ENCODE assay signal across 14 cellular contexts in genomic region chr10:46549171-46550075, GRCh38. TPM values are rescaled to one million over a fixed set of nuclear protein-coding genes. Genes with fewer than 3 reads are reported as not detected.
DNase-seq lines count a peak whose midpoint lies in the region; ATAC-seq and TF ChIP-seq lines count a peak whose summit lies in the region.
"Had no signal": no experiment of that assay in that cellular context is flagged by ENCODE, and none has a peak within 500 bp of the region (broad histone marks: within the 10 kb centered on the region; RNA-seq: fewer than 3 reads in every experiment).

No MANE protein-coding gene starts in this region.

- WGBS in lower leg skin, 2 donors = 86 to 89% methylated on average over 31 of the region's 31 CpGs
- WGBS in suprapubic skin = 83% methylated on average over 25 of the region's 31 CpGs

- intact Hi-C loops in activated CD8-positive, alpha-beta T cell treated with anti-CD3 and anti-CD28 coated beads for 36 hours (cut with micrococcal nuclease) = no loop called here
- intact Hi-C loops in lower leg skin (cut with DNase I; ENCODE audit: low total_unique reads) = no loop called here
- intact Hi-C loops in OCI-LY7 (cut with micrococcal nuclease; ENCODE audit: unreplicated experiment) = no loop called here

- no peaks in the 10 kb centered on the region for H3K79me2 ChIP-seq in OCI-LY7 (ENCODE audit: insufficient read depth, low read depth, low read length)

- H3K4me1 ChIP-seq in suprapubic skin = peaks cover 21% of the 10 kb centered on the region
- H3K4me1 ChIP-seq in OCI-LY7 (ENCODE audit: insufficient read depth, low read length, poor library complexity, severe bottlenecking) = no peaks in the 10 kb centered on the region
- H3K4me1 ChIP-seq: uterus had no signal

- H2AFZ ChIP-seq in OCI-LY7 (ENCODE audit: low read length) = no peak overlapping the region

- H3K27me3 Mint-ChIP-seq in activated CD8-positive, alpha-beta T cell treated with anti-CD3 and anti-CD28 coated beads, Interleukin-2, amount 10 ng/mL, durations not matched to agents 7 days and 5 days (ENCODE audit: low read depth) = peaks cover 3% of the 10 kb centered on the region
- no peaks in the 10 kb centered on the region for H3K27me3 Mint-ChIP-seq in activated CD8-positive, alpha-beta T cell treated with anti-CD3 and anti-CD28 coated beads for 36 hours

- H3K9me2 ChIP-seq in OCI-LY7 (ENCODE audit: insufficient read depth, low read length) = no peaks in the 10 kb centered on the region

- peaks cover 3% of the 10 kb centered on the region for H3K27me3 ChIP-seq in suprapubic skin
- H3K27me3 ChIP-seq: uterus had no signal

- CTCF ChIA-PET in activated CD8-positive, alpha-beta T cell treated with anti-CD3 and anti-CD28 coated beads, Interleukin-2, amount 10 ng/mL, durations not matched to agents 7 days and 5 days (lab: Charles Lee) = no interaction called here
- CTCF ChIA-PET in activated CD8-positive, alpha-beta T cell treated with anti-CD3 and anti-CD28 coated beads for 36 hours (lab: Charles Lee) = interaction anchor here (1.3 kb wide), 1 partner anchor 9 kb away, joined by 3 read pairs; no protein-coding TSS in a partner anchor
- CTCF ChIA-PET in OCI-LY7 (lab: Charles Lee; ENCODE audit: unreplicated experiment) = no interaction called here

- H3K9me3 ChIP-seq in suprapubic skin = no peaks in the 10 kb centered on the region
- no peaks in the 10 kb centered on the region for H3K9me3 ChIP-seq in OCI-LY7 (ENCODE audit: low read length)
- H3K9me3 ChIP-seq: uterus had no signal

- H3K27ac ChIP-seq in suprapubic skin = no peak overlapping the region
- H3K27ac ChIP-seq in OCI-LY7 (ENCODE audit: low read depth, low read length, poor library complexity, severe bottlenecking) = no peak overlapping the region
- H3K27ac ChIP-seq: uterus had no signal

- TF ChIP-seq EP300 in suprapubic skin (IDR thresholded peaks at IDR 0.05) = no peak

- H3K36me3 ChIP-seq in suprapubic skin = no peaks in the 10 kb centered on the region
- H3K36me3 ChIP-seq in OCI-LY7 (ENCODE audit: insufficient read depth, low read length) = no peaks in the 10 kb centered on the region
- H3K36me3 ChIP-seq: uterus had no signal

- no peak for TF ChIP-seq CTCF in activated CD8-positive, alpha-beta T cell treated with anti-CD3 and anti-CD28 coated beads for 36 hours (IDR thresholded peaks at IDR 0.05)
- no peak for TF ChIP-seq CTCF in lower leg skin (IDR thresholded peaks at IDR 0.05)
- TF ChIP-seq CTCF in suprapubic skin (IDR thresholded peaks at IDR 0.05) = no peak
- no peak for TF ChIP-seq CTCF in OCI-LY7 (conservative IDR thresholded peaks at IDR 0.05; ENCODE audit: low read length)

- no peak overlapping the region for H3K4me2 ChIP-seq in OCI-LY7 (ENCODE audit: low read length)
- H3K4me2 ChIP-seq: smooth muscle cell had no signal

- no peaks in the 10 kb centered on the region for H3K9me3 Mint-ChIP-seq in activated CD8-positive, alpha-beta T cell treated with anti-CD3 and anti-CD28 coated beads, Interleukin-2, amount 10 ng/mL, durations not matched to agents 7 days and 5 days (ENCODE audit: insufficient read depth)
- no peaks in the 10 kb centered on the region for H3K9me3 Mint-ChIP-seq in activated CD8-positive, alpha-beta T cell treated with anti-CD3 and anti-CD28 coated beads for 36 hours
- H3K9me3 Mint-ChIP-seq: T-helper 1 cell treated with Interleukin-12 subunit alpha and Interleukin-12 subunit beta and Interleukin-4 antibody, amounts not matched to agents 30 μg/mL and 1 μg/mL, for 36 hours had no signal

- H3K27ac Mint-ChIP-seq in activated CD8-positive, alpha-beta T cell treated with anti-CD3 and anti-CD28 coated beads, Interleukin-2, amount 10 ng/mL, durations not matched to agents 7 days and 5 days = no peak overlapping the region
- no peak overlapping the region for H3K27ac Mint-ChIP-seq in activated CD8-positive, alpha-beta T cell treated with anti-CD3 and anti-CD28 coated beads for 36 hours
- H3K27ac Mint-ChIP-seq: T-helper 1 cell treated with Interleukin-12 subunit alpha and Interleukin-12 subunit beta and Interleukin-4 antibody, amounts not matched to agents 30 μg/mL and 1 μg/mL, for 36 hours had no signal

- POLR2A ChIA-PET in activated CD8-positive, alpha-beta T cell treated with anti-CD3 and anti-CD28 coated beads, Interleukin-2, amount 10 ng/mL, durations not matched to agents 7 days and 5 days (lab: Charles Lee) = no interaction called here
- POLR2A ChIA-PET in activated CD8-positive, alpha-beta T cell treated with anti-CD3 and anti-CD28 coated beads for 36 hours (lab: Charles Lee) = no interaction called here
- POLR2A ChIA-PET in OCI-LY7 (lab: Charles Lee) = no interaction called here

- no TSS peak for BruUV-seq in OCI-LY7 (replicated peaks; lab: Mats Ljungman, UMichigan)

- DNase-seq in activated CD8-positive, alpha-beta T cell treated with anti-CD3 and anti-CD28 coated beads, Interleukin-2, amount 10 ng/mL, durations not matched to agents 7 days and 5 days = peak; percentile 17
- no peak for DNase-seq in activated CD8-positive, alpha-beta T cell treated with anti-CD3 and anti-CD28 coated beads for 36 hours
- peak; percentile 22 for DNase-seq in activated naive CD4-positive, alpha-beta T cell treated with anti-CD3 and anti-CD28 coated beads, Interleukin-2, amount 50 U/mL, for 16 hours
- DNase-seq in lower leg skin (ENCODE audit: low spot score in 2 of 2) = peak; percentile 18 to 88
- peak; percentile 71 to 86 for DNase-seq in suprapubic skin (ENCODE audit: low spot score in 2 of 2)
- DNase-seq in OCI-LY7 (ENCODE audit: low spot score) = no peak
- DNase-seq: ACHN; activated CD4-positive, alpha-beta T cell treated with anti-CD3 and anti-CD28 coated beads, Interleukin-2, amount 50 U/mL, for 1 hour; dermis blood vessel endothelial cell had no signal

- no peaks in the 10 kb centered on the region for H4K20me1 ChIP-seq in OCI-LY7 (ENCODE audit: insufficient read depth, low read length)

- ATAC-seq in activated CD8-positive, alpha-beta T cell treated with anti-CD3 and anti-CD28 coated beads, Interleukin-2, amount 10 ng/mL, durations not matched to agents 7 days and 5 days = no peak
- no peak for ATAC-seq in activated CD8-positive, alpha-beta T cell treated with anti-CD3 and anti-CD28 coated beads for 36 hours
- ATAC-seq in HG02610 (IDR thresholded peaks at IDR 0.05; ENCODE audit: unreplicated experiment) = no peak
- no peak for ATAC-seq in HG03520 (IDR thresholded peaks at IDR 0.05; ENCODE audit: unreplicated experiment)

- H3K4me3 ChIP-seq in lower leg skin (ENCODE audit: low read depth, poor library complexity, severe bottlenecking) = no peak overlapping the region
- no peak overlapping the region for H3K4me3 ChIP-seq in suprapubic skin
- no peak overlapping the region for H3K4me3 ChIP-seq in OCI-LY7 (ENCODE audit: low read depth, low read length, poor library complexity, severe bottlenecking)
- H3K4me3 ChIP-seq: smooth muscle cell, uterus had no signal

- no peak for TF ChIP-seq POLR2A in lower leg skin (IDR thresholded peaks at IDR 0.05)
- TF ChIP-seq POLR2A in suprapubic skin (IDR thresholded peaks at IDR 0.05) = no peak

- no peaks in the 10 kb centered on the region for H3K4me1 Mint-ChIP-seq in activated CD8-positive, alpha-beta T cell treated with anti-CD3 and anti-CD28 coated beads, Interleukin-2, amount 10 ng/mL, durations not matched to agents 7 days and 5 days (ENCODE audit: low read depth)
- H3K4me1 Mint-ChIP-seq in activated CD8-positive, alpha-beta T cell treated with anti-CD3 and anti-CD28 coated beads for 36 hours (ENCODE audit: low read depth) = no peaks in the 10 kb centered on the region

- no peaks in the 10 kb centered on the region for H3K36me3 Mint-ChIP-seq in activated CD8-positive, alpha-beta T cell treated with anti-CD3 and anti-CD28 coated beads, Interleukin-2, amount 10 ng/mL, durations not matched to agents 7 days and 5 days (ENCODE audit: low read depth)
- H3K36me3 Mint-ChIP-seq in activated CD8-positive, alpha-beta T cell treated with anti-CD3 and anti-CD28 coated beads for 36 hours (ENCODE audit: low read depth) = no peaks in the 10 kb centered on the region

- no peak overlapping the region for H3K4me3 Mint-ChIP-seq in activated CD8-positive, alpha-beta T cell treated with anti-CD3 and anti-CD28 coated beads, Interleukin-2, amount 10 ng/mL, durations not matched to agents 7 days and 5 days
- H3K4me3 Mint-ChIP-seq in activated CD8-positive, alpha-beta T cell treated with anti-CD3 and anti-CD28 coated beads for 36 hours = no peak overlapping the region
- H3K4me3 Mint-ChIP-seq: T-helper 1 cell treated with Interleukin-12 subunit alpha and Interleukin-12 subunit beta and Interleukin-4 antibody, amounts not matched to agents 30 μg/mL and 1 μg/mL, for 36 hours had no signal

RNA-seq across cellular contexts. Expression of gene GPRIN2, which starts 7.0 kb away (rescaled TPM):
- not detected for total RNA-seq in activated CD8-positive, alpha-beta T cell treated with anti-CD3 and anti-CD28 coated beads, Interleukin-2, amount 10 ng/mL, durations not matched to agents 7 days and 5 days
- total RNA-seq in activated CD8-positive, alpha-beta T cell treated with anti-CD3 and anti-CD28 coated beads for 36 hours = not detected
- total RNA-seq in lower leg skin (100 to 1,000 TPM in 1 of 4 donors, 10 to 100 TPM in 3; 50.5 to 118 (median 61.8) TPM), suprapubic skin (10 to 100 TPM; 32.8 to 61.2 (median 40.4) TPM), OCI-LY7 (2022) (not detected in 2 replicates)
- total RNA-seq in OCI-LY7 (2014; rRNA removed; shearing (Covaris generic)) = not detected in 2 replicates
- total RNA-seq: smooth muscle cell had no signal

RNA-seq across cellular contexts. Expression of gene SYT15, which starts 29.5 kb away (rescaled TPM):
- total RNA-seq in activated CD8-positive, alpha-beta T cell treated with anti-CD3 and anti-CD28 coated beads, Interleukin-2, amount 10 ng/mL, durations not matched to agents 7 days and 5 days = 1 to 10 TPM in 1 of 2 experiments, under 1 TPM in 1; 0.55 to 1.0 TPM
- under 1 TPM; 0.59 to 0.98 TPM for total RNA-seq in activated CD8-positive, alpha-beta T cell treated with anti-CD3 and anti-CD28 coated beads for 36 hours
- total RNA-seq in lower leg skin = 1 to 10 TPM in 3 of 4 donors, under 1 TPM in 1; 0.55 to 4.1 (median 2.0) TPM
- total RNA-seq in suprapubic skin = 1 to 10 TPM in 3 of 4 donors, under 1 TPM in 1; 0.26 to 4.0 (median 2.6) TPM
- total RNA-seq in OCI-LY7 (2014; rRNA removed; shearing (Covaris generic)) = 0.25 and 0.31 TPM in 2 replicates
- 1.5 and 2.1 TPM in 2 replicates for total RNA-seq in OCI-LY7 (2022)

Comparison
In these comparisons a context has a peak if more than half of its experiments do, and no peak if none do; other contexts are left out.
1. DNase-seq: peak in activated CD8-positive, alpha-beta T cell treated with anti-CD3 and anti-CD28 coated beads, Interleukin-2, amount 10 ng/mL, durations not matched to agents 7 days and 5 days (single experiment), activated naive CD4-positive, alpha-beta T cell treated with anti-CD3 and anti-CD28 coated beads, Interleukin-2, amount 50 U/mL, for 16 hours (single experiment), lower leg skin (2 of 2) and suprapubic skin (2 of 2); none in activated CD8-positive, alpha-beta T cell treated with anti-CD3 and anti-CD28 coated beads for 36 hours (single experiment) and OCI-LY7 (single experiment).
2. RNA of gene GPRIN2, which starts 7.0 kb away (total RNA-seq): 50.5 to 118 TPM in lower leg skin and 32.8 to 61.2 TPM in suprapubic skin; not detected in activated CD8-positive, alpha-beta T cell treated with anti-CD3 and anti-CD28 coated beads for 36 hours, not detected in activated CD8-positive, alpha-beta T cell treated with anti-CD3 and anti-CD28 coated beads, Interleukin-2, amount 10 ng/mL, durations not matched to agents 7 days and 5 days and not detected in OCI-LY7; every median in the first group is over 10 times any median in the second.